8 cellular contexts compared by ENCODE assay signal in genomic region chr5:95646569-95647330, GRCh38. TPM values are rescaled to one million over a fixed set of nuclear protein-coding genes. Genes with fewer than 3 reads are reported as not detected.
DNase-seq lines count a peak whose midpoint lies in the region; ATAC-seq, FAIRE-seq and TF ChIP-seq lines count a peak whose summit lies in the region.

Gene RFESD, plus strand, starts transcription at chr5:95646777. Its CDS starts 5,495 bp downstream, at chr5:95652272.

- peak; percentile 56 for TF ChIP-seq CTCF in HepG2 (CRISPR knock-in tag; IDR thresholded peaks at IDR 0.05)

- no peaks in the 10 kb centered on the region for H3K27me3 ChIP-seq in HepG2 (ENCODE audit: control insufficient read depth in 1 of 2, insufficient read depth in 2 of 2, low read length in 2 of 2)

- peak within 1 kb of the TSS; percentile 58 for H2AFZ ChIP-seq in HepG2 (ENCODE audit: low read length)

- no peaks in the 10 kb centered on the region for H3K9me3 ChIP-seq in HepG2 (ENCODE audit: low read length)

- peak; percentile 65 to 85 for TF ChIP-seq POLR2A in HepG2 (IDR thresholded peaks at IDR 0.05; ENCODE audit: insufficient read depth in 1 of 2, low read depth in 2 of 2, low read length in 2 of 2)

- peak; percentile 98 for ATAC-seq in GM19324 (IDR thresholded peaks at IDR 0.05; ENCODE audit: low FRiP score, unreplicated experiment)
- peak; percentile 98 for ATAC-seq in HG03460 (IDR thresholded peaks at IDR 0.05; ENCODE audit: unreplicated experiment)
- ATAC-seq in HepG2, result peak; percentile 98

- TF ChIP-seq RAD21 in HepG2 (CRISPR knock-in tag; IDR thresholded peaks at IDR 0.05), result peak; percentile 32; the same call in 1 of the 2 replicates

- H3K79me2 ChIP-seq in HepG2 (ENCODE audit: insufficient read depth, low read length), result no peaks in the 10 kb centered on the region

- intact Hi-C loops in HepG2 (cut with micrococcal nuclease; ENCODE audit: unreplicated experiment), result loop anchor here (5.0 to 10.0 kb wide), 4 partner anchors 86 to 948 kb away; partner anchors contain the start of genes ARSK, RHOBTB3 and SKIC3

- POLR2A ChIA-PET in HepG2 (lab: Yijun Ruan, JAX), result interaction anchor here (0.7 to 1.9 kb wide), 23 partner anchors 9 to 1161 kb away, joined by 3 to 31 read pairs (median 4); partner anchors contain the start of genes ARSK, ERAP1, GLRX and RHOBTB3

- H3K27ac ChIP-seq in HepG2 (ENCODE audit: extremely low read length, insufficient read depth, low read length), result peak within 1 kb of the TSS; percentile 90

- DNase-seq in C1 segment of cervical spinal cord (lab: John Stamatoyannopoulos, UW) (peak; percentile 54 to 96 (median 92)), NCI-H524 treated with DMSO at 0.1 percent for 48 hours (lab: John Stamatoyannopoulos, UW) (peak; percentile 47), dermis blood vessel endothelial cell (peak; percentile 97), HepG2 (ENCODE audit: low spot score) (peak; percentile 96)
- peak; percentile 87 to 91 for DNase-seq in activated CD4-positive, alpha-beta T cell treated with anti-CD3 and anti-CD28 coated beads, Interleukin-2, amount 50 U/mL, for 4 hours
- DNase-seq in stimulated activated CD4-positive, alpha-beta T cell treated with anti-CD3 and anti-CD28 coated beads, Interleukin-2, amount 100 ng/mL, for 48 hours, result peak; percentile 95

- in situ Hi-C loops in HepG2 (cut with HindIII; ENCODE audit: extremely low pct_ligation_motif_present, low pct_unique_long_range_greater_than_20kb), result loop anchor here (25.0 kb wide), 1 partner anchor 691 kb away; no protein-coding TSS in a partner anchor

- peaks cover 55% of the 10 kb centered on the region for H3K4me1 ChIP-seq in HepG2 (ENCODE audit: insufficient read depth, low read length)

- no peaks in the 10 kb centered on the region for H3K36me3 ChIP-seq in HepG2 (replicated peaks in 1 of 2; ENCODE audit: control insufficient read depth in 1 of 2, insufficient read depth in 2 of 2, low read length in 2 of 2)

- peak within 1 kb of the TSS; percentile 61 for H3K9ac ChIP-seq in HepG2 (ENCODE audit: insufficient read depth, low read depth, low read length)

- H4K20me1 ChIP-seq in HepG2 (ENCODE audit: insufficient read depth, low read length), result no peaks in the 10 kb centered on the region

- 4% methylated on average over 12 of the region's 57 CpGs for WGBS in HepG2 (ENCODE audit: low lambda C conversion rate)

- H3K4me2 ChIP-seq in HepG2 (ENCODE audit: low read depth, low read length), result peak within 1 kb of the TSS; percentile 77

- TSS peak; percentile 98 for BruUV-seq in HepG2 (replicated peaks; lab: Mats Ljungman, UMichigan)

- TF ChIP-seq EP300 in HepG2 (IDR thresholded peaks at IDR 0.05; ENCODE audit: low read depth in 2 of 2, low read length in 2 of 2), result peak; percentile 18 to 53; a peak in 2 of 4 replicates
- TF ChIP-seq EP300 in HepG2 (CRISPR knock-in tag; IDR thresholded peaks at IDR 0.05; ENCODE audit: borderline replicate concordance), result peak; percentile 33; the same call in 1 of the 2 replicates

- peak within 1 kb of the TSS; percentile 31 to 55 (median 39); a peak in 5 of 6 replicates for H3K4me3 ChIP-seq in HepG2 (replicated peaks in 1 of 3; ENCODE audit: insufficient read depth in 1 of 3, low read depth in 2 of 3, low read length in 3 of 3)

- CTCF ChIA-PET in HepG2 (lab: Yijun Ruan, JAX; ENCODE audit: low intra/inter-chr PET ratio, low total read pairs), result interaction anchor here (3.0 kb wide), 1 partner anchor 200 kb away, joined by 11 read pairs; no protein-coding TSS in a partner anchor

- FAIRE-seq in HepG2 (lab: Jason Lieb, UNC), result peak; percentile 80

TF ChIP-seq in HepG2, 621 proteins besides CTCF, POLR2A, EP300 and RAD21 (continues in another document):
- TF ChIP-seq GLMP (CRISPR knock-in tag; IDR thresholded peaks at IDR 0.05; ENCODE audit: borderline replicate concordance) (no peak), DMAP1 (CRISPR knock-in tag; IDR thresholded peaks at IDR 0.05) (peak; percentile 84), BORCS8-MEF2B (CRISPR knock-in tag; IDR thresholded peaks at IDR 0.05) (peak; percentile 86), NPAS2 (CRISPR knock-in tag; IDR thresholded peaks at IDR 0.05; ENCODE audit: borderline replicate concordance) (no peak), GABPB1 (CRISPR knock-in tag; IDR thresholded peaks at IDR 0.05) (peak; percentile 96), KMT2B (CRISPR knock-in tag; IDR thresholded peaks at IDR 0.05) (peak; percentile 87), IRF9 (CRISPR knock-in tag; IDR thresholded peaks at IDR 0.05; ENCODE audit: borderline replicate concordance) (peak; percentile 84; the same call in 1 of the 2 replicates), ZKSCAN8 (CRISPR knock-in tag; IDR thresholded peaks at IDR 0.05; ENCODE audit: borderline replicate concordance) (peak; percentile 68; the same call in 1 of the 2 replicates)
- TF ChIP-seq, protein P1, sequence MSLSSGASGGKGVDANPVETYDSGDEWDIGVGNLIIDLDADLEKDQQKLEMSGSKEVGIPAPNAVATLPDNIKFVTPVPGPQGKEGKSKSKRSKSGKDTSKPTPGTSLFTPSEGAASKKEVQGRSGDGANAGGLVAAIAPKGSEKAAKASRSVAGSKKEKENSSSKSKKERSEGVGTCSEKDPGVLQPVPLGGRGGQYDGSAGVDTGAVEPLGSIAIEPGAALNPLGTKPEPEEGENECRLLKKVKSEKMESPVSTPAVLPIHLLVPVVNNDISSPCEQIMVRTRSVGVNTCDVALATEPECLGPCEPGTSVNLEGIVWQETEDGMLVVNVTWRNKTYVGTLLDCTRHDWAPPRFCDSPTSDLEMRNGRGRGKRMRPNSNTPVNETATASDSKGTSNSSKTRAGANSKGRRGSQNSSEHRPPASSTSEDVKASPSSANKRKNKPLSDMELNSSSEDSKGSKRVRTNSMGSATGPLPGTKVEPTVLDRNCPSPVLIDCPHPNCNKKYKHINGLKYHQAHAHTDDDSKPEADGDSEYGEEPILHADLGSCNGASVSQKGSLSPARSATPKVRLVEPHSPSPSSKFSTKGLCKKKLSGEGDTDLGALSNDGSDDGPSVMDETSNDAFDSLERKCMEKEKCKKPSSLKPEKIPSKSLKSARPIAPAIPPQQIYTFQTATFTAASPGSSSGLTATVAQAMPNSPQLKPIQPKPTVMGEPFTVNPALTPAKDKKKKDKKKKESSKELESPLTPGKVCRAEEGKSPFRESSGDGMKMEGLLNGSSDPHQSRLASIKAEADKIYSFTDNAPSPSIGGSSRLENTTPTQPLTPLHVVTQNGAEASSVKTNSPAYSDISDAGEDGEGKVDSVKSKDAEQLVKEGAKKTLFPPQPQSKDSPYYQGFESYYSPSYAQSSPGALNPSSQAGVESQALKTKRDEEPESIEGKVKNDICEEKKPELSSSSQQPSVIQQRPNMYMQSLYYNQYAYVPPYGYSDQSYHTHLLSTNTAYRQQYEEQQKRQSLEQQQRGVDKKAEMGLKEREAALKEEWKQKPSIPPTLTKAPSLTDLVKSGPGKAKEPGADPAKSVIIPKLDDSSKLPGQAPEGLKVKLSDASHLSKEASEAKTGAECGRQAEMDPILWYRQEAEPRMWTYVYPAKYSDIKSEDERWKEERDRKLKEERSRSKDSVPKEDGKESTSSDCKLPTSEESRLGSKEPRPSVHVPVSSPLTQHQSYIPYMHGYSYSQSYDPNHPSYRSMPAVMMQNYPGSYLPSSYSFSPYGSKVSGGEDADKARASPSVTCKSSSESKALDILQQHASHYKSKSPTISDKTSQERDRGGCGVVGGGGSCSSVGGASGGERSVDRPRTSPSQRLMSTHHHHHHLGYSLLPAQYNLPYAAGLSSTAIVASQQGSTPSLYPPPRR (CRISPR knock-in tag; IDR thresholded peaks at IDR 0.05; ENCODE audit: borderline replicate concordance), result peak; percentile 62; the same call in 1 of the 2 replicates

RNA-seq across cellular contexts. Expression of gene RFESD, which starts in this region (rescaled TPM):
- total RNA-seq in dermis blood vessel endothelial cell (0.34 and 0.70 TPM in 2 replicates), HepG2 (2016; rRNA removed; fragmentation: Illumina TruSeq; extraction: Trizol) (1.2 and 2.2 TPM in 2 replicates)
- 1.3 and 1.6 TPM in 2 replicates for total RNA-seq in HepG2 (2016; cell fraction: cytosol; rRNA removed; fragmentation: Illumina TruSeq; extraction: Trizol; ENCODE audit: low read depth)
- 1.1 and 1.9 TPM in 2 replicates for total RNA-seq in HepG2 (2016; cell fraction: insoluble cytoplasmic fraction; rRNA removed; fragmentation: Illumina TruSeq; extraction: Trizol)
- total RNA-seq in HepG2 (2016; cell fraction: membrane; rRNA removed; fragmentation: Illumina TruSeq; extraction: Trizol), result 0.65 and 1.2 TPM in 2 replicates
- 1.8 and 2.5 TPM in 2 replicates for total RNA-seq in HepG2 (2016; cell fraction: nucleus; rRNA removed; fragmentation: Illumina TruSeq; extraction: Trizol)
- 1.1 TPM in 2 replicates for polyA plus RNA-seq in HepG2 (2011; rRNA removed)
- polyA plus RNA-seq in HepG2 (2011; cell fraction: cytosol; rRNA removed), result 0.32 and 0.51 TPM in 2 replicates
- 0.24 and 0.50 TPM in 2 replicates for polyA plus RNA-seq in HepG2 (2011; cell fraction: nucleus; rRNA removed)
- 1.1 and 1.6 TPM in 2 replicates for polyA plus RNA-seq in HepG2 (2012)
- polyA plus RNA-seq in HepG2 (2016; cell fraction: cytosol; fragmentation: Illumina TruSeq; extraction: Trizol; ENCODE audit: low read depth), result 0.32 and 0.85 TPM in 2 replicates
- polyA plus RNA-seq in HepG2 (2016; cell fraction: insoluble cytoplasmic fraction; fragmentation: Illumina TruSeq; extraction: Trizol; ENCODE audit: low read depth), result 1.5 and 2.0 TPM in 2 replicates
- 0.31 and 0.51 TPM in 2 replicates for polyA plus RNA-seq in HepG2 (2016; cell fraction: membrane; fragmentation: Illumina TruSeq; extraction: Trizol; ENCODE audit: low read depth)
- 1.8 and 2.3 TPM in 2 replicates for polyA plus RNA-seq in HepG2 (2016; cell fraction: nucleus; fragmentation: Illumina TruSeq; extraction: Trizol; ENCODE audit: insufficient read depth, low read depth)
- polyA minus RNA-seq in HepG2 (2011; rRNA and poly(A)+ RNA removed; ENCODE audit: low replicate concordance), result 0.10 and 0.96 TPM in 2 replicates
- polyA minus RNA-seq in HepG2 (2011; cell fraction: cytosol; rRNA and poly(A)+ RNA removed), result 0.79 TPM in 1 of 2 replicates, not detected in the other
- 1.1 and 1.8 TPM in 2 replicates for polyA minus RNA-seq in HepG2 (2011; cell fraction: nucleus; rRNA and poly(A)+ RNA removed)

Comparison
In these comparisons a context has a peak if more than half of its experiments do, and no peak if none do; other contexts are left out.
1. Peak in every context shown above with its lines: DNase-seq, ATAC-seq, H3K4me3 ChIP-seq and H3K27ac ChIP-seq.
2. Peak in DNase-seq in dermis blood vessel endothelial cell; RNA of the gene not detected or under 1 TPM.
3. DNase-seq: peak in every context shown above with its lines; median percentile 97 in dermis blood vessel endothelial cell; 96 in HepG2; 95 in stimulated activated CD4-positive, alpha-beta T cell treated with anti-CD3 and anti-CD28 coated beads, Interleukin-2, amount 100 ng/mL, for 48 hours; 92 in C1 segment of cervical spinal cord; 89 in activated CD4-positive, alpha-beta T cell treated with anti-CD3 and anti-CD28 coated beads, Interleukin-2, amount 50 U/mL, for 4 hours; 47 in NCI-H524 treated with DMSO at 0.1 percent for 48 hours.